10 cellular contexts compared by ENCODE assay signal in genomic region chr5:172789687-172790495, GRCh38. TPM values are rescaled to one million over a fixed set of nuclear protein-coding genes. Genes with fewer than 3 reads are reported as not detected.
DNase-seq lines count a peak whose midpoint lies in the region; ATAC-seq and TF ChIP-seq lines count a peak whose summit lies in the region.
"Had no signal": no experiment of that assay in that cellular context is flagged by ENCODE, and none has a peak within 500 bp of the region (broad histone marks: within the 10 kb centered on the region; RNA-seq: fewer than 3 reads in every experiment).

No MANE protein-coding gene starts in this region.

- no peaks in the 10 kb centered on the region for H3K9me2 ChIP-seq in Loucy (replicated peaks; ENCODE audit: low read depth, low read length)

- H3F3A ChIP-seq in Loucy (ENCODE audit: low read depth): no peaks in the 10 kb centered on the region

- ATAC-seq in GM19397 (IDR thresholded peaks at IDR 0.05; ENCODE audit: unreplicated experiment) (no peak), GM21717 (IDR thresholded peaks at IDR 0.05; ENCODE audit: unreplicated experiment) (no peak)

- H3K4me3 ChIP-seq in Loucy (ENCODE audit: low read length, poor library complexity, severe bottlenecking) (no peak overlapping the region), duodenal mucosa (ENCODE audit: low read depth in 1 of 2, low read length in 2 of 2) (no peak overlapping the region), thyroid gland (replicated peaks in 1 of 3) (no peak overlapping the region)

- H4K20me1 ChIP-seq in Loucy (ENCODE audit: insufficient read depth, low read length, poor library complexity, severe bottlenecking): no peaks in the 10 kb centered on the region

- WGBS in thyroid gland, 2 donors: 39 to 50% methylated on average over 7 to 9 of the region's 9 CpGs

- no peak for TF ChIP-seq CTCF in Loucy (conservative IDR thresholded peaks at IDR 0.05; ENCODE audit: low read length)
- TF ChIP-seq CTCF in thyroid gland (IDR thresholded peaks at IDR 0.05): no peak

- TF ChIP-seq POLR2A in thyroid gland (IDR thresholded peaks at IDR 0.05): no peak

- H3K27ac ChIP-seq in duodenal mucosa (ENCODE audit: low read depth, low read length): peak overlapping the region; percentile 91
- peak overlapping the region; percentile 51 to 76 (median 69) for H3K27ac ChIP-seq in thyroid gland

- H2AFZ ChIP-seq in Loucy (ENCODE audit: low read length): no peak overlapping the region

- H3K4me1 ChIP-seq in Loucy (ENCODE audit: insufficient read depth, low read length, poor library complexity, severe bottlenecking) (peaks cover 28% of the 10 kb centered on the region), duodenal mucosa (ENCODE audit: control insufficient read depth in 1 of 2, insufficient read depth in 2 of 2, low read length in 2 of 2) (peaks cover 29 to 38% of the 10 kb centered on the region in 2 donors), thyroid gland (peaks cover 11 to 39% of the 10 kb centered on the region in 2 donors)

- H3K79me2 ChIP-seq in Loucy (ENCODE audit: insufficient read depth, low read length): no peaks in the 10 kb centered on the region

- H3K36me3 ChIP-seq in Loucy (ENCODE audit: insufficient read depth, low read length) (no peaks in the 10 kb centered on the region), duodenal mucosa (ENCODE audit: control insufficient read depth in 1 of 2, insufficient read depth in 2 of 2, low read length in 2 of 2) (no peaks in the 10 kb centered on the region), thyroid gland (no peaks in the 10 kb centered on the region)

- intact Hi-C loops in thyroid gland (cut with DNase I): no loop called here

- H3K27me3 ChIP-seq in Loucy (ENCODE audit: insufficient read depth, low read length, poor library complexity, severe bottlenecking): no peaks in the 10 kb centered on the region
- no peaks in the 10 kb centered on the region for H3K27me3 ChIP-seq in duodenal mucosa (ENCODE audit: control insufficient read depth in 1 of 2, insufficient read depth in 2 of 2, low read length in 2 of 2)
- H3K27me3 ChIP-seq in thyroid gland: no peaks in the 10 kb centered on the region

- H3K4me2 ChIP-seq in Loucy (ENCODE audit: low read depth, low read length, poor library complexity, severe bottlenecking): peak overlapping the region; percentile 31

- DNase-seq in midbrain (lab: John Stamatoyannopoulos, UW) (peak; percentile 60), thyroid gland (peak; percentile 74 to 83), T-helper 9 cell (no peak), SIG-M5 treated with dmso at 0.1 percent for 504 hours (lab: John Stamatoyannopoulos, UW; ENCODE audit: unreplicated experiment) (no peak)
- DNase-seq: activated B cell treated with CpG ODN at 0.5 μM for 24 hours; stimulated activated CD4-positive, alpha-beta T cell treated with anti-CD3 and anti-CD28 coated beads, Interleukin-1b, Interleukin-23, amount 100 ng/mL, for 48 hours had no signal

- peak overlapping the region; percentile 17 for H3K9ac ChIP-seq in Loucy (ENCODE audit: low read depth, low read length, poor library complexity, severe bottlenecking)
- H3K9ac ChIP-seq in duodenal mucosa (ENCODE audit: low read depth in 1 of 2, low read length in 2 of 2): peak overlapping the region; percentile 70 to 73

- H3K9me3 ChIP-seq in Loucy (ENCODE audit: insufficient read depth, low read depth, low read length) (no peaks in the 10 kb centered on the region), duodenal mucosa (ENCODE audit: control insufficient read depth in 1 of 2, low read length in 2 of 2) (no peaks in the 10 kb centered on the region), thyroid gland (no peaks in the 10 kb centered on the region)

RNA-seq across cellular contexts. Expression of gene DUSP1, which starts 18.9 kb away (rescaled TPM):
- total RNA-seq in thyroid gland: 1,000 to 10,000 TPM in 1 of 4 donors, 100 to 1,000 TPM in 3; 613 to 1,025 (median 690) TPM

RNA-seq across cellular contexts. Expression of gene ERGIC1, which starts 44.2 kb away (rescaled TPM):
- 100 to 1,000 TPM; 156 to 214 (median 175) TPM for total RNA-seq in thyroid gland

Comparison
In these comparisons a context has a peak if more than half of its experiments do, and no peak if none do; other contexts are left out.
1. DNase-seq: peak in midbrain (single experiment) and thyroid gland (2 of 2); none in T-helper 9 cell (single experiment) and SIG-M5 treated with dmso at 0.1 percent for 504 hours (single experiment).